ENCODE assay signal across 11 cellular contexts in genomic region chr1:202656951-202657646, GRCh38. TPM values are rescaled to one million over a fixed set of nuclear protein-coding genes. Genes with fewer than 3 reads are reported as not detected.
DNase-seq lines count a peak whose midpoint lies in the region; ATAC-seq, FAIRE-seq and TF ChIP-seq lines count a peak whose summit lies in the region.
"Had no signal": no experiment of that assay in that cellular context is flagged by ENCODE, and none has a peak within 500 bp of the region (broad histone marks: within the 10 kb centered on the region; RNA-seq: fewer than 3 reads in every experiment).

No MANE protein-coding gene starts in this region.

- H3K4me3 ChIP-seq in DND-41 (ENCODE audit: low read depth in 1 of 2, low read length in 2 of 2) (no peak overlapping the region), GM12878 (no peak overlapping the region)
- H3K4me3 ChIP-seq in Jurkat, Clone E6-1 (ENCODE audit: low read length), result no peak overlapping the region

- FAIRE-seq in GM12878 (lab: Jason Lieb, UNC) (no peak), RCC 7860 (lab: Jason Lieb, UNC) (no peak)

- H3K4me1 ChIP-seq in DND-41 (ENCODE audit: insufficient read depth, low read length) (no peaks in the 10 kb centered on the region), GM12878 (ENCODE audit: control insufficient read depth, insufficient read depth, low read length) (no peaks in the 10 kb centered on the region)

- H3K27ac Mint-ChIP-seq in activated naive CD4-positive, alpha-beta T cell treated with anti-CD3 and anti-CD28 coated beads, Interleukin-2, amount 50 U/mL, for 72 hours, result no peak overlapping the region
- no peak overlapping the region for H3K27ac Mint-ChIP-seq in T-helper 2 cell treated with Interferon-gamma antibody and Interleukin-4, amounts not matched to agents 5 μg/mL and 100 μg/mL, for 36 hours

- CTCF ChIA-PET in GM12878 (lab: Yijun Ruan, JAX), result interaction anchor here (0.6 kb wide), 1 partner anchor 64 kb away, joined by 3 read pairs; no protein-coding TSS in a partner anchor

- BruUV-seq in GM12878 (replicated peaks; lab: Mats Ljungman, UMichigan), result no TSS peak

- H3K27ac ChIP-seq in DND-41 (ENCODE audit: low read length) (no peak overlapping the region), GM12878 (ENCODE audit: control insufficient read depth, insufficient read depth) (no peak overlapping the region)

- H3K27me3 Mint-ChIP-seq in T-helper 2 cell treated with Interferon-gamma antibody and Interleukin-4, amounts not matched to agents 5 μg/mL and 100 μg/mL, for 36 hours (ENCODE audit: low read depth), result peaks cover 20% of the 10 kb centered on the region

- no peak overlapping the region for H3K4me3 Mint-ChIP-seq in T-helper 2 cell treated with Interferon-gamma antibody and Interleukin-4, amounts not matched to agents 5 μg/mL and 100 μg/mL, for 36 hours

- H3K79me2 ChIP-seq in DND-41 (ENCODE audit: insufficient read depth, low read length), result no peaks in the 10 kb centered on the region
- H3K79me2 ChIP-seq in GM12878 (ENCODE audit: control insufficient read depth, insufficient read depth, low read length), result no peaks in the 10 kb centered on the region

- H3K27me3 ChIP-seq in DND-41 (ENCODE audit: insufficient read depth, low read length, poor library complexity) (peaks cover 2% of the 10 kb centered on the region), GM12878 (replicated peaks in 1 of 2; ENCODE audit: control insufficient read depth in 2 of 2, insufficient read depth in 2 of 2, low read length in 1 of 2) (peaks cover 0 to 5% of the 10 kb centered on the region in 2 experiments; a peak in 1 of 4 replicates)

- TF ChIP-seq CTCF in DND-41 (IDR thresholded peaks at IDR 0.05; ENCODE audit: borderline replicate concordance, extremely low read depth, low read length, poor library complexity, severe bottlenecking) (peak; percentile 31), GM12878 (IDR thresholded peaks at IDR 0.05 in 2 of 3, conservative IDR thresholded peaks at IDR 0.05 in 1 of 3; ENCODE audit: control insufficient read depth in 2 of 3, extremely low read depth in 1 of 3, insufficient read depth in 1 of 3, low read depth in 3 of 3, low read length in 3 of 3) (no peak)

- H3K36me3 ChIP-seq in DND-41 (ENCODE audit: insufficient read depth, low read length) (no peaks in the 10 kb centered on the region), GM12878 (ENCODE audit: control insufficient read depth in 2 of 2, insufficient read depth in 2 of 2, low read length in 1 of 2) (no peaks in the 10 kb centered on the region)

- H3K4me2 ChIP-seq in DND-41 (ENCODE audit: insufficient read depth, low read length), result no peak overlapping the region
- H3K4me2 ChIP-seq in GM12878 (ENCODE audit: control insufficient read depth, insufficient read depth), result no peak overlapping the region

- 17% methylated on average over 7 of the region's 7 CpGs for WGBS in GM12878 (ENCODE audit: insufficient coverage, insufficient replicate concordance, low lambda C conversion rate, missing lambda C conversion rate)

- no peaks in the 10 kb centered on the region for H3K4me1 Mint-ChIP-seq in T-helper 2 cell treated with Interferon-gamma antibody and Interleukin-4, amounts not matched to agents 5 μg/mL and 100 μg/mL, for 36 hours (ENCODE audit: low read depth)

- DNase-seq in DND-41, result peak; percentile 37
- peak; percentile 10 for DNase-seq in Jurkat, Clone E6-1 (ENCODE audit: low read depth, low spot score)
- no peak for DNase-seq in GM12878 (ENCODE audit: low read depth, low spot score)
- DNase-seq in kidney tubule cell (ENCODE audit: low spot score), result peak; percentile 35
- no peak for DNase-seq in RCC 7860 (ENCODE audit: low spot score)
- no peak for DNase-seq in activated naive CD4-positive, alpha-beta T cell treated with anti-CD3 and anti-CD28 coated beads, Interleukin-2, amount 50 U/mL, for 72 hours (ENCODE audit: low spot score in 2 of 2)
- DNase-seq in T-helper 2 cell treated with Interferon-gamma antibody and Interleukin-4, amounts not matched to agents 5 μg/mL and 100 μg/mL, for 36 hours (ENCODE audit: low spot score), result no peak
- DNase-seq: activated naive CD4-positive, alpha-beta T cell treated with anti-CD3 and anti-CD28 coated beads, Interleukin-2, amount 50 U/mL, for 16 hours; DMS79 treated with DMSO at 0.1 percent for 48 hours; occipital lobe had no signal

- H3K9ac ChIP-seq in DND-41 (ENCODE audit: low read depth, low read length) (no peak overlapping the region), GM12878 (ENCODE audit: control insufficient read depth, insufficient read depth, low read length) (no peak overlapping the region)

- POLR2A ChIA-PET in GM12878 (lab: Charles Lee), result interaction anchor here (0.5 kb wide), 1 partner anchor 44 kb away, joined by 3 read pairs; no protein-coding TSS in a partner anchor

- TF ChIP-seq EP300 in GM12878 (IDR thresholded peaks at IDR 0.05; ENCODE audit: borderline replicate concordance in 1 of 2, control insufficient read depth in 1 of 2, low read depth in 2 of 2, low read length in 2 of 2), result no peak

- no peak overlapping the region for H2AFZ ChIP-seq in DND-41 (ENCODE audit: low read depth, low read length)
- no peak overlapping the region for H2AFZ ChIP-seq in GM12878 (ENCODE audit: control insufficient read depth, low read depth, low read length)

- H3K9me3 ChIP-seq in DND-41 (ENCODE audit: insufficient read depth, low read length, severe bottlenecking) (no peaks in the 10 kb centered on the region), GM12878 (replicated peaks; ENCODE audit: control insufficient read depth, insufficient read depth, low read length) (no peaks in the 10 kb centered on the region)

- in situ Hi-C loops in GM12878 (cut with MboI), result no loop called here

- RAD21 ChIA-PET in GM12878 (lab: Charles Lee; ENCODE audit: unreplicated experiment), result no interaction called here

- TF ChIP-seq RAD21 in GM12878 (IDR thresholded peaks at IDR 0.05; ENCODE audit: insufficient read depth, low read depth, low read length), result no peak

- intact Hi-C loops in GM12878 (cut with micrococcal nuclease; ENCODE audit: unreplicated experiment), result no loop called here

- TF ChIP-seq POLR2A in GM12878 (IDR thresholded peaks at IDR 0.05; ENCODE audit: low read depth, low read length), result no peak

- SMC1A ChIA-PET in GM12878 (lab: Charles Lee; ENCODE audit: uncharacterized antibody, unreplicated experiment), result no interaction called here

- ATAC-seq in DND-41 (ENCODE audit: insufficient read depth, low read depth) (peak; percentile 61; the same call in 2 of the 3 replicates), GM12878 (no peak; the same call in 2 of the 3 replicates), GM19452 (IDR thresholded peaks at IDR 0.05; ENCODE audit: unreplicated experiment) (no peak)
- no peak for ATAC-seq in activated naive CD4-positive, alpha-beta T cell treated with anti-CD3 and anti-CD28 coated beads, Interleukin-2, amount 50 U/mL, for 72 hours

- H3K36me3 Mint-ChIP-seq in activated naive CD4-positive, alpha-beta T cell treated with anti-CD3 and anti-CD28 coated beads, Interleukin-2, amount 50 U/mL, for 72 hours, result no peaks in the 10 kb centered on the region
- H3K36me3 Mint-ChIP-seq in T-helper 2 cell treated with Interferon-gamma antibody and Interleukin-4, amounts not matched to agents 5 μg/mL and 100 μg/mL, for 36 hours (ENCODE audit: low read depth), result no peaks in the 10 kb centered on the region

- H3K9me3 Mint-ChIP-seq in activated naive CD4-positive, alpha-beta T cell treated with anti-CD3 and anti-CD28 coated beads, Interleukin-2, amount 50 U/mL, for 72 hours, result no peaks in the 10 kb centered on the region
- no peaks in the 10 kb centered on the region for H3K9me3 Mint-ChIP-seq in T-helper 2 cell treated with Interferon-gamma antibody and Interleukin-4, amounts not matched to agents 5 μg/mL and 100 μg/mL, for 36 hours

- H4K20me1 ChIP-seq in DND-41 (ENCODE audit: insufficient read depth, low read length) (peaks cover 16% of the 10 kb centered on the region), GM12878 (ENCODE audit: control insufficient read depth, insufficient read depth) (no peaks in the 10 kb centered on the region)

RNA-seq across cellular contexts. Expression of gene SYT2, which starts 53.2 kb away (rescaled TPM):
- 0.28 TPM for polyA plus RNA-seq in Jurkat, Clone E6-1 (2012; ENCODE audit: insufficient read depth, insufficient read length)
- total RNA-seq in GM12878 (2013; cell fraction: nucleolus; rRNA removed), result not detected in 2 replicates
- total RNA-seq in GM12878 (2014; rRNA removed) (not detected in 2 replicates), GM12878 (2014; rRNA removed; fragmentation: Illumina TruSeq; extraction: Trizol) (not detected in 2 replicates), GM12878 (2021) (not detected in 2 replicates)
- polyA plus RNA-seq in GM12878 (2011; ENCODE audit: low read depth), result not detected
- polyA plus RNA-seq in GM12878 (2011; rRNA removed) (not detected in 2 replicates), GM12878 (2014; fragmentation: Illumina TruSeq; extraction: Trizol) (not detected in 2 replicates), GM12878 (2014; fragmentation: Nextera tagmentation; extraction: Ambion mirVana) (not detected), GM12878 (2014; rRNA removed) (not detected in 2 replicates), GM12878 (2016; fragmentation: Nextera tagmentation; extraction: Ambion mirVana) (not detected)
- polyA plus RNA-seq in GM12878 (2011; cell fraction: cytosol; rRNA removed), result not detected in 2 replicates
- polyA plus RNA-seq in GM12878 (2011; cell fraction: nucleus; rRNA removed), result not detected in 2 replicates
- not detected in 2 replicates for polyA plus RNA-seq in GM12878 (2012)
- polyA minus RNA-seq in GM12878 (2011; rRNA and poly(A)+ RNA removed), result not detected in 2 replicates
- polyA minus RNA-seq in GM12878 (2011; cell fraction: cytosol; rRNA and poly(A)+ RNA removed), result not detected in 2 replicates
- not detected in 2 replicates for polyA minus RNA-seq in GM12878 (2011; cell fraction: nucleus; rRNA and poly(A)+ RNA removed)
- not detected for total RNA-seq in activated naive CD4-positive, alpha-beta T cell treated with anti-CD3 and anti-CD28 coated beads, Interleukin-2, amount 50 U/mL, for 72 hours

Comparison
In these comparisons a context has a peak if more than half of its experiments do, and no peak if none do; other contexts are left out.
1. DNase-seq: peak in DND-41 (single experiment), Jurkat, Clone E6-1 (single experiment) and kidney tubule cell (single experiment); none in GM12878 (single experiment), RCC 7860 (single experiment), activated naive CD4-positive, alpha-beta T cell treated with anti-CD3 and anti-CD28 coated beads, Interleukin-2, amount 50 U/mL, for 72 hours (0 of 2) and T-helper 2 cell treated with Interferon-gamma antibody and Interleukin-4, amounts not matched to agents 5 μg/mL and 100 μg/mL, for 36 hours (single experiment).